ENCODE assay signal across 8 cellular contexts in genomic region chrX:40093586-40093985, GRCh38. TPM values are rescaled to one million over a fixed set of nuclear protein-coding genes. Genes with fewer than 3 reads are reported as not detected.
DNase-seq lines count a peak whose midpoint lies in the region; ATAC-seq and TF ChIP-seq lines count a peak whose summit lies in the region.
"Had no signal": no experiment of that assay in that cellular context is flagged by ENCODE, and none has a peak within 500 bp of the region (broad histone marks: within the 10 kb centered on the region; RNA-seq: fewer than 3 reads in every experiment).

No MANE protein-coding gene starts in this region.

- no peak overlapping the region for H2AFZ ChIP-seq in HCT116 (ENCODE audit: low read depth, low read length, poor library complexity, severe bottlenecking)

- no peaks in the 10 kb centered on the region for H3K9me2 ChIP-seq in HCT116 (ENCODE audit: insufficient read depth)

- POLR2A ChIA-PET in HCT116 (lab: Charles Lee), result interaction anchor here (0.9 kb wide), 1 partner anchor 74 kb away, joined by 3 read pairs; no protein-coding TSS in a partner anchor

- H3K4me1 ChIP-seq in HCT116 (ENCODE audit: control insufficient read depth in 1 of 2, insufficient read depth in 2 of 2, low read length in 2 of 2) (peaks cover 39 to 63% of the 10 kb centered on the region in 2 experiments), skeletal muscle satellite cell (ENCODE audit: control insufficient read depth, insufficient read depth, low read length) (peaks cover 19% of the 10 kb centered on the region)

- TSS peak; percentile 18 for BruUV-seq in HCT116 (replicated peaks; lab: Mats Ljungman, UMichigan)

- CTCF ChIA-PET in HCT116 (lab: Charles Lee), result interaction anchor here (0.5 kb wide), 1 partner anchor 187 kb away, joined by 6 read pairs; no protein-coding TSS in a partner anchor

- intact Hi-C loops in HCT116 (cut with micrococcal nuclease) (loop anchor here (5.0 to 10.0 kb wide), 2 partner anchors 174 to 279 kb away; no protein-coding TSS in a partner anchor), left colon (cut with DNase I, micrococcal nuclease) (no loop called here)

- H3K9me3 ChIP-seq in HCT116 (ENCODE audit: control insufficient read depth in 1 of 2, insufficient read depth in 1 of 2, low read depth in 1 of 2, low read length in 2 of 2) (no peaks in the 10 kb centered on the region), skeletal muscle satellite cell (replicated peaks; ENCODE audit: low read length) (no peaks in the 10 kb centered on the region)

- no peaks in the 10 kb centered on the region for H3K27me3 ChIP-seq in HCT116 (ENCODE audit: insufficient read depth, low read length)
- peaks cover 11% of the 10 kb centered on the region for H3K27me3 ChIP-seq in skeletal muscle satellite cell (ENCODE audit: control insufficient read depth, insufficient read depth, low read length)

- H3K36me3 ChIP-seq in HCT116 (ENCODE audit: control insufficient read depth in 1 of 2, insufficient read depth in 2 of 2, low read length in 2 of 2) (no peaks in the 10 kb centered on the region), skeletal muscle satellite cell (ENCODE audit: insufficient read depth, low read length) (no peaks in the 10 kb centered on the region)

- RAD21 ChIA-PET in HCT116 (lab: Charles Lee; ENCODE audit: low non-redundant PET in 1 of 2, low total read pairs in 2 of 2, uncharacterized antibody in 2 of 2, unreplicated experiment in 2 of 2), result interaction anchor here in 1 of 2 experiments (0.9 kb wide), 1 partner anchor 12 kb away, joined by 3 read pairs; no protein-coding TSS in a partner anchor

- H4K20me1 ChIP-seq in HCT116 (ENCODE audit: insufficient read depth), result peaks cover 30% of the 10 kb centered on the region; the same call in 1 of the 2 replicates

- DNase-seq in HCT116 (ENCODE audit: low read depth, low spot score), result no peak
- DNase-seq in foreskin fibroblast, result no peak
- DNase-seq in NCI-H345 treated with DMSO at 0.1 percent for 48 hours (lab: John Stamatoyannopoulos, UW; ENCODE audit: unreplicated experiment), result no peak
- no peak for DNase-seq in left colon
- no peak for DNase-seq in retina
- DNase-seq: NCI-H510A treated with DMSO at 0.1 percent for 48 hours had no signal

- H3K79me2 ChIP-seq in HCT116 (ENCODE audit: insufficient read depth, low read length), result peaks cover 86% of the 10 kb centered on the region

- H3K4me2 ChIP-seq in HCT116 (ENCODE audit: low read length) (peak overlapping the region; percentile 85), skeletal muscle satellite cell (ENCODE audit: low read length) (peak overlapping the region; percentile 91)

- ATAC-seq in HCT116, result no peak
- ATAC-seq in left colon, result no peak

- TF ChIP-seq RAD21 in HCT116 (IDR thresholded peaks at IDR 0.05; ENCODE audit: low read depth), result no peak

- H3K9ac ChIP-seq in HCT116 (ENCODE audit: low read length) (peak overlapping the region; percentile 77), skeletal muscle satellite cell (ENCODE audit: low read depth, low read length) (peak overlapping the region; percentile 81)

- no peak for TF ChIP-seq CTCF in HCT116 (IDR thresholded peaks at IDR 0.05 in 2 of 3, conservative IDR thresholded peaks at IDR 0.05 in 1 of 3; ENCODE audit: borderline replicate concordance in 1 of 3, insufficient read depth in 1 of 3, low read depth in 2 of 3, low read length in 2 of 3)
- no peak for TF ChIP-seq CTCF in VCaP (conservative IDR thresholded peaks at IDR 0.05)
- TF ChIP-seq CTCF in foreskin fibroblast (IDR thresholded peaks at IDR 0.05; ENCODE audit: low read depth, low read length), result no peak

- H3K4me3 ChIP-seq in HCT116 (replicated peaks in 1 of 2; ENCODE audit: low read depth in 1 of 2, low read length in 2 of 2), result peak overlapping the region; percentile 54 to 61
- H3K4me3 ChIP-seq in foreskin fibroblast (ENCODE audit: low read depth in 1 of 2, low read length in 2 of 2), result peak overlapping the region; percentile 58
- peak overlapping the region; percentile 77 for H3K4me3 ChIP-seq in skeletal muscle satellite cell (ENCODE audit: low read length)

- TF ChIP-seq POLR2A in HCT116 (IDR thresholded peaks at IDR 0.05; ENCODE audit: borderline replicate concordance, extremely low read depth, insufficient read depth, insufficient read length), result no peak

- H3K27ac ChIP-seq in HCT116 (ENCODE audit: low read depth, low read length) (peak overlapping the region; percentile 66), VCaP (peak overlapping the region; percentile 81)

TF ChIP-seq in HCT116, 20 proteins besides CTCF, POLR2A, EP300 and RAD21:
- no peak for TF ChIP-seq EZH2phosphoT487 (IDR thresholded peaks at IDR 0.05; ENCODE audit: borderline replicate concordance)
- TF ChIP-seq, protein P1, sequence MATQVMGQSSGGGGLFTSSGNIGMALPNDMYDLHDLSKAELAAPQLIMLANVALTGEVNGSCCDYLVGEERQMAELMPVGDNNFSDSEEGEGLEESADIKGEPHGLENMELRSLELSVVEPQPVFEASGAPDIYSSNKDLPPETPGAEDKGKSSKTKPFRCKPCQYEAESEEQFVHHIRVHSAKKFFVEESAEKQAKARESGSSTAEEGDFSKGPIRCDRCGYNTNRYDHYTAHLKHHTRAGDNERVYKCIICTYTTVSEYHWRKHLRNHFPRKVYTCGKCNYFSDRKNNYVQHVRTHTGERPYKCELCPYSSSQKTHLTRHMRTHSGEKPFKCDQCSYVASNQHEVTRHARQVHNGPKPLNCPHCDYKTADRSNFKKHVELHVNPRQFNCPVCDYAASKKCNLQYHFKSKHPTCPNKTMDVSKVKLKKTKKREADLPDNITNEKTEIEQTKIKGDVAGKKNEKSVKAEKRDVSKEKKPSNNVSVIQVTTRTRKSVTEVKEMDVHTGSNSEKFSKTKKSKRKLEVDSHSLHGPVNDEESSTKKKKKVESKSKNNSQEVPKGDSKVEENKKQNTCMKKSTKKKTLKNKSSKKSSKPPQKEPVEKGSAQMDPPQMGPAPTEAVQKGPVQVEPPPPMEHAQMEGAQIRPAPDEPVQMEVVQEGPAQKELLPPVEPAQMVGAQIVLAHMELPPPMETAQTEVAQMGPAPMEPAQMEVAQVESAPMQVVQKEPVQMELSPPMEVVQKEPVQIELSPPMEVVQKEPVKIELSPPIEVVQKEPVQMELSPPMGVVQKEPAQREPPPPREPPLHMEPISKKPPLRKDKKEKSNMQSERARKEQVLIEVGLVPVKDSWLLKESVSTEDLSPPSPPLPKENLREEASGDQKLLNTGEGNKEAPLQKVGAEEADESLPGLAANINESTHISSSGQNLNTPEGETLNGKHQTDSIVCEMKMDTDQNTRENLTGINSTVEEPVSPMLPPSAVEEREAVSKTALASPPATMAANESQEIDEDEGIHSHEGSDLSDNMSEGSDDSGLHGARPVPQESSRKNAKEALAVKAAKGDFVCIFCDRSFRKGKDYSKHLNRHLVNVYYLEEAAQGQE (IDR thresholded peaks at IDR 0.05; ENCODE audit: low read depth), result no peak
- no peak for TF ChIP-seq TCF7L2 (IDR thresholded peaks at IDR 0.05; ENCODE audit: borderline replicate concordance, extremely low read depth, insufficient read depth, insufficient read length)
- no peak for TF ChIP-seq POLR2AphosphoS5 (IDR thresholded peaks at IDR 0.05; ENCODE audit: low read depth, low read length)
- TF ChIP-seq SIN3A (IDR thresholded peaks at IDR 0.05; ENCODE audit: low read depth), result no peak
- no peak for TF ChIP-seq EGR1 (IDR thresholded peaks at IDR 0.05; ENCODE audit: low read depth)
- TF ChIP-seq SP1 (IDR thresholded peaks at IDR 0.05; ENCODE audit: low read depth), result no peak
- TF ChIP-seq FOSL1 (IDR thresholded peaks at IDR 0.05; ENCODE audit: low read depth), result no peak
- no peak for TF ChIP-seq CEBPB (IDR thresholded peaks at IDR 0.05; ENCODE audit: low read depth)
- TF ChIP-seq ELF1 (IDR thresholded peaks at IDR 0.05; ENCODE audit: borderline replicate concordance, low read depth), result no peak
- no peak for TF ChIP-seq ATF3 (IDR thresholded peaks at IDR 0.05)
- no peak for TF ChIP-seq EZH2 (IDR thresholded peaks at IDR 0.05)
- no peak for TF ChIP-seq ZNF274 (IDR thresholded peaks at IDR 0.05; ENCODE audit: low read depth, low read length)
- TF ChIP-seq JUND (IDR thresholded peaks at IDR 0.05), result no peak
- TF ChIP-seq SRF (IDR thresholded peaks at IDR 0.05; ENCODE audit: low read depth), result no peak
- no peak for TF ChIP-seq ZFX (IDR thresholded peaks at IDR 0.05)
- no peak for TF ChIP-seq CBX3 (IDR thresholded peaks at IDR 0.05; ENCODE audit: low read depth)
- TF ChIP-seq ZBTB33 (IDR thresholded peaks at IDR 0.05; ENCODE audit: extremely low read depth, insufficient replicate concordance, low read length), result no peak

RNA-seq across cellular contexts. Expression of gene BCOR, which starts 4.2 kb away (rescaled TPM):
- total RNA-seq in HCT116 (2021; ENCODE audit: unreplicated experiment) (35.1 TPM), left colon (10 to 100 TPM; 19.0 to 24.4 TPM)
- 12.3 and 14.5 TPM in 2 replicates for polyA plus RNA-seq in HCT116 (2012)
- 5.6 and 7.0 TPM in 2 replicates for total RNA-seq in skeletal muscle satellite cell (2012; rRNA removed)
